In genomic region chr1:198678301-198678836, GRCh38 we compare ENCODE assay signal across 13 cellular contexts. TPM values are rescaled to one million over a fixed set of nuclear protein-coding genes. Genes with fewer than 3 reads are reported as not detected.
DNase-seq lines count a peak whose midpoint lies in the region; ATAC-seq, FAIRE-seq and TF ChIP-seq lines count a peak whose summit lies in the region.
"Had no signal": no experiment of that assay in that cellular context is flagged by ENCODE, and none has a peak within 500 bp of the region (broad histone marks: within the 10 kb centered on the region; RNA-seq: fewer than 3 reads in every experiment).

No MANE protein-coding gene starts in this region.

- H4K91ac ChIP-seq in neuronal stem cell (ENCODE audit: low read depth, low read length, poor library complexity) = no peak overlapping the region

- FAIRE-seq in GM12891 (lab: Jason Lieb, UNC) = peak; percentile 71

- H3K9me3 ChIP-seq in Peyer's patch = no peaks in the 10 kb centered on the region
- H3K9me3 ChIP-seq in neuronal stem cell (replicated peaks in 1 of 2; ENCODE audit: control insufficient read depth in 2 of 2, insufficient read depth in 1 of 2, low read depth in 1 of 2, low read length in 2 of 2) = no peaks in the 10 kb centered on the region
- H3K9me3 ChIP-seq: body of pancreas, esophagus muscularis mucosa had no signal

- no peak overlapping the region for H3K9ac ChIP-seq in neuronal stem cell (ENCODE audit: low read depth, low read length, poor library complexity)

- H3K18ac ChIP-seq in neuronal stem cell (ENCODE audit: low read length) = no peak overlapping the region

- in situ Hi-C loops in KBM-7 (cut with MboI; ENCODE audit: low pct_unique_long_range_greater_than_20kb, low sequenced_read_pairs) = no loop called here

- H3K27me3 ChIP-seq in Peyer's patch (no peaks in the 10 kb centered on the region), neuronal stem cell (ENCODE audit: control insufficient read depth in 3 of 3, insufficient read depth in 3 of 3, low read depth in 1 of 3, low read length in 3 of 3) (no peaks in the 10 kb centered on the region)
- H3K27me3 ChIP-seq: esophagus muscularis mucosa had no signal

- H3K27ac ChIP-seq in Peyer's patch (peak overlapping the region; percentile 45 to 80 (median 74)), neuronal stem cell (replicated peaks; ENCODE audit: low read length) (no peak overlapping the region)
- H3K27ac ChIP-seq: body of pancreas, esophagus muscularis mucosa had no signal

- no peak overlapping the region for H2AK5ac ChIP-seq in neuronal stem cell (ENCODE audit: low read depth, low read length)

- H3K36me3 ChIP-seq in Peyer's patch = no peaks in the 10 kb centered on the region
- H3K36me3 ChIP-seq in neuronal stem cell (replicated peaks in 1 of 2; ENCODE audit: control insufficient read depth in 2 of 2, insufficient read depth in 2 of 2, low read length in 2 of 2) = no peaks in the 10 kb centered on the region
- H3K36me3 ChIP-seq: esophagus muscularis mucosa had no signal

- no peak for TF ChIP-seq POLR2A in GM12891 (IDR thresholded peaks at IDR 0.05; ENCODE audit: low read depth, low read length)
- TF ChIP-seq POLR2A in Peyer's patch (IDR thresholded peaks at IDR 0.05) = no peak

- H3K4me1 ChIP-seq in Peyer's patch = peaks cover 0 to 9% (median 0%) of the 10 kb centered on the region in 4 donors
- peaks cover 2 to 9% of the 10 kb centered on the region in 2 donors for H3K4me1 ChIP-seq in neuronal stem cell (ENCODE audit: control insufficient read depth in 2 of 2, insufficient read depth in 1 of 2, low read depth in 1 of 2, low read length in 2 of 2)
- H3K4me1 ChIP-seq: esophagus muscularis mucosa had no signal

- no peak overlapping the region for H3K14ac ChIP-seq in neuronal stem cell (ENCODE audit: low read length)

- H3K4me3 ChIP-seq in Peyer's patch = no peak overlapping the region
- H3K4me3 ChIP-seq in neuronal stem cell (ENCODE audit: low read length in 2 of 2) = no peak overlapping the region
- H3K4me3 ChIP-seq: body of pancreas, esophagus muscularis mucosa had no signal

- H3K79me1 ChIP-seq in neuronal stem cell (ENCODE audit: low read depth, low read length) = no peaks in the 10 kb centered on the region

- no peak overlapping the region for H2BK15ac ChIP-seq in neuronal stem cell (ENCODE audit: low read length)

- DNase-seq in GM12891 (ENCODE audit: insufficient read length, low spot score) (no peak), Peyer's patch (peak in 1 of 3 donors; percentile 48), neuronal stem cell (ENCODE audit: low spot score) (no peak), KBM-7 (no peak), SW480 (ENCODE audit: low spot score) (no peak)
- peak; percentile 36 for DNase-seq in activated naive CD4-positive, alpha-beta T cell treated with anti-CD3 and anti-CD28 coated beads, Interleukin-2, amount 50 U/mL, for 16 hours
- DNase-seq: body of pancreas, NCI-H1930, nephron progenitor cell, substantia nigra had no signal

- H4K8ac ChIP-seq in neuronal stem cell (ENCODE audit: low read depth, low read length) = no peak overlapping the region

- H2BK12ac ChIP-seq in neuronal stem cell (ENCODE audit: low read length) = no peak overlapping the region

- no CpG with 5 or more reads among the region's 8 CpGs for WGBS in neuronal stem cell (ENCODE audit: extremely low coverage in 2 of 2, insufficient read length in 2 of 2, insufficient replicate concordance in 1 of 2), 2 donors

- no peak for TF ChIP-seq CTCF in Peyer's patch (IDR thresholded peaks at IDR 0.05)

- peak overlapping the region; percentile 73 for H2AFZ ChIP-seq in neuronal stem cell (ENCODE audit: low read length)

- H2BK5ac ChIP-seq in neuronal stem cell (ENCODE audit: low read length) = no peak overlapping the region

- H2BK120ac ChIP-seq in neuronal stem cell (ENCODE audit: low read depth, low read length) = no peak overlapping the region

- no peak overlapping the region for H3K4ac ChIP-seq in neuronal stem cell (ENCODE audit: low read length)

- no peak overlapping the region for H3K23ac ChIP-seq in neuronal stem cell (ENCODE audit: low read depth, low read length, poor library complexity)

- ATAC-seq in HG02588 (IDR thresholded peaks at IDR 0.05; ENCODE audit: unreplicated experiment) (no peak), HG03097 (IDR thresholded peaks at IDR 0.05; ENCODE audit: low FRiP score, unreplicated experiment) (no peak)
- ATAC-seq: body of pancreas had no signal

- H3K4me2 ChIP-seq in neuronal stem cell (ENCODE audit: insufficient read depth, low read length, poor library complexity, severe bottlenecking) = no peak overlapping the region

TF ChIP-seq in GM12891, 5 proteins besides CTCF, POLR2A, EP300 and RAD21:
- no peak for TF ChIP-seq PAX5 (IDR thresholded peaks at IDR 0.05; ENCODE audit: insufficient read depth, low read length, severe bottlenecking)
- no peak for TF ChIP-seq SPI1 (IDR thresholded peaks at IDR 0.05; ENCODE audit: low read depth, low read length)
- TF ChIP-seq POLR2AphosphoS5 (IDR thresholded peaks at IDR 0.05; ENCODE audit: low read depth, low read length) = no peak
- TF ChIP-seq TAF1 (IDR thresholded peaks at IDR 0.05; ENCODE audit: low read depth, low read length) = no peak
- no peak for TF ChIP-seq POU2F2 (IDR thresholded peaks at IDR 0.05; ENCODE audit: low read depth, low read length)

RNA-seq across cellular contexts. Expression of gene PTPRC, which starts 39.5 kb away (rescaled TPM):
- 55.1 TPM for polyA plus RNA-seq in GM12891 (2012; ENCODE audit: low read depth, missing spikeins)
- total RNA-seq in Peyer's patch = 100 to 1,000 TPM in 1 of 4 donors, 10 to 100 TPM in 3; 13.3 to 127 (median 22.1) TPM
- not detected for polyA plus RNA-seq in neuronal stem cell (2013, experiment 1 of 2)
- not detected for polyA plus RNA-seq in neuronal stem cell (2013, experiment 2 of 2)
